In genomic region chr19:1885398-1886119, GRCh38 we compare ENCODE assay signal across 8 cellular contexts. TPM values are rescaled to one million over a fixed set of nuclear protein-coding genes. Genes with fewer than 3 reads are reported as not detected.
A peak's percentile ranks its signal among the peaks of the same experiment; 100 is the strongest.
DNase-seq lines count a peak whose midpoint lies in the region; ATAC-seq and TF ChIP-seq lines count a peak whose summit lies in the region.
"Not testable (repeated sequence)": the region's sequence is repeated elsewhere in the genome, so short reads cannot be mapped to it uniquely, and the experiment has no call there.

ABHD17A (minus strand) TSS chr19:1885496; CDS start chr19:1881566, 3,930 bp downstream.

- peaks cover 27% of the 10 kb centered on the region for H3K4me1 ChIP-seq in adipocyte (ENCODE audit: control insufficient read depth, insufficient read depth, low read length)
- peaks cover 10% of the 10 kb centered on the region for H3K4me1 ChIP-seq in osteoblast (ENCODE audit: insufficient read depth, low read length)
- peaks cover 42% of the 10 kb centered on the region for H3K4me1 ChIP-seq in suprapubic skin

- H3K9ac ChIP-seq in adipocyte (ENCODE audit: low read length) = peak within 1 kb of the TSS; percentile 95

- H4K20me1 ChIP-seq in osteoblast (ENCODE audit: insufficient read depth, low read length) = peaks cover 33% of the 10 kb centered on the region

- peak within 1 kb of the TSS; percentile 72 for H2AFZ ChIP-seq in osteoblast (ENCODE audit: low read length)

- TF ChIP-seq CTCF in osteoblast (IDR thresholded peaks at IDR 0.05; ENCODE audit: extremely low read depth, low read depth, low read length); suprapubic skin (IDR thresholded peaks at IDR 0.05): not testable (repeated sequence)

- WGBS in suprapubic skin = 27% methylated on average over 35 of the region's 46 CpGs

- TF ChIP-seq POLR2A in suprapubic skin (IDR thresholded peaks at IDR 0.05) = peak in 1 of 2 donors; percentile 56

- DNase-seq in GM03348 (ENCODE audit: low spot score) (peak; percentile 96), NCI-H1694 (lab: John Stamatoyannopoulos, UW) (peak; percentile 61), adipocyte (ENCODE audit: low read depth) (peak; percentile 97), head of caudate nucleus (peak; percentile 88 to 98 (median 95)), osteoblast (ENCODE audit: insufficient read length, low spot score, missing footprints) (peak; percentile 100), suprapubic skin (ENCODE audit: low spot score in 2 of 2) (peak; percentile 96 to 97)

- peaks cover 41% of the 10 kb centered on the region for H3K79me2 ChIP-seq in osteoblast (ENCODE audit: insufficient read depth, low read length)

- intact Hi-C loops in T-helper 1 cell treated with Interleukin-12 subunit alpha and Interleukin-12 subunit beta and Interleukin-4 antibody, amounts not matched to agents 30 ng/mL and 1 ng/mL, for 36 hours (cut with micrococcal nuclease) = loop anchor here (1.0 to 10.0 kb wide), 8 partner anchors 9 to 379 kb away; partner anchors contain the start of genes ADAT3, ATP8B3, REXO1 and SCAMP4
- intact Hi-C loops in head of caudate nucleus (cut with DNase I) = not testable (repeated sequence)

- peak within 1 kb of the TSS; percentile 96 for H3K4me3 ChIP-seq in adipocyte (ENCODE audit: low read length)
- peak within 1 kb of the TSS; percentile 94 for H3K4me3 ChIP-seq in osteoblast (ENCODE audit: insufficient read depth, low read length)
- H3K4me3 ChIP-seq in suprapubic skin = peak within 1 kb of the TSS; percentile 98

- peak; percentile 92 for ATAC-seq in HG02678 (IDR thresholded peaks at IDR 0.05; ENCODE audit: unreplicated experiment)

- H3K4me2 ChIP-seq in osteoblast (ENCODE audit: insufficient read depth, low read length) = peak within 1 kb of the TSS; percentile 96

- H3K36me3 ChIP-seq in adipocyte (ENCODE audit: control insufficient read depth, insufficient read depth, low read length, severe bottlenecking); osteoblast (ENCODE audit: insufficient read depth, low read length); suprapubic skin: not testable (repeated sequence)

- H3K27ac ChIP-seq in osteoblast (ENCODE audit: low read depth, low read length) = peak within 1 kb of the TSS; percentile 80
- H3K27ac ChIP-seq in suprapubic skin = peak within 1 kb of the TSS; percentile 89

- H3K9me3 ChIP-seq in adipocyte (ENCODE audit: control insufficient read depth, low read length); osteoblast (ENCODE audit: low read depth, low read length); suprapubic skin: not testable (repeated sequence)

- not testable (repeated sequence) for TF ChIP-seq EP300 in suprapubic skin (IDR thresholded peaks at IDR 0.05)

- H3K27me3 ChIP-seq in adipocyte (replicated peaks; ENCODE audit: control insufficient read depth, insufficient read depth, low read length); osteoblast (ENCODE audit: insufficient read depth, low read length); suprapubic skin: not testable (repeated sequence)

RNA-seq across cellular contexts. Expression of gene ABHD17A, which starts in this region (rescaled TPM):
- total RNA-seq in T-helper 1 cell treated with Interleukin-12 subunit alpha and Interleukin-12 subunit beta and Interleukin-4 antibody, amounts not matched to agents 30 ng/mL and 1 ng/mL, for 36 hours = 128 and 134 TPM in 2 replicates
- total RNA-seq in osteoblast = 49.5 and 52.5 TPM in 2 replicates
- 100 to 1,000 TPM in 3 of 4 donors, 10 to 100 TPM in 1; 82.3 to 120 (median 110) TPM for total RNA-seq in suprapubic skin

Comparison
In these comparisons a context has a peak if more than half of its experiments do, and no peak if none do; other contexts are left out.
1. Peak in every context shown above with its lines: DNase-seq, ATAC-seq, H3K4me3 ChIP-seq and H3K27ac ChIP-seq.